ENCODE assay signal across 8 cellular contexts in genomic region chr12:56224102-56224701, GRCh38. TPM values are rescaled to one million over a fixed set of nuclear protein-coding genes. Genes with fewer than 3 reads are reported as not detected.
A peak's percentile ranks its signal among the peaks of the same experiment; 100 is the strongest.
DNase-seq lines count a peak whose midpoint lies in the region; ATAC-seq and TF ChIP-seq lines count a peak whose summit lies in the region.

Gene NABP2 (plus strand): TSS chr12:56224342. CDS start chr12:56224857, 515 bp downstream.

- ATAC-seq in HG03432 (IDR thresholded peaks at IDR 0.05; ENCODE audit: unreplicated experiment) = peak; percentile 80
- ATAC-seq in activated CD4-positive, alpha-beta T cell treated with anti-CD3 and anti-CD28 coated beads for 36 hours = peak; percentile 83

- H3K27me3 ChIP-seq in BE2C (no peaks in the 10 kb centered on the region), kidney epithelial cell (ENCODE audit: control insufficient read depth, insufficient read depth, low read length) (no peaks in the 10 kb centered on the region)

- peaks cover 37% of the 10 kb centered on the region for H3K4me1 Mint-ChIP-seq in activated CD4-positive, alpha-beta T cell treated with anti-CD3 and anti-CD28 coated beads for 36 hours

- no peaks in the 10 kb centered on the region for H3K4me1 ChIP-seq in BE2C

- no peaks in the 10 kb centered on the region for H3K9me3 Mint-ChIP-seq in activated CD4-positive, alpha-beta T cell treated with anti-CD3 and anti-CD28 coated beads for 36 hours (ENCODE audit: low read depth)

- POLR2A ChIA-PET in activated CD4-positive, alpha-beta T cell treated with anti-CD3 and anti-CD28 coated beads for 36 hours (lab: Charles Lee) = no interaction called here

- H3K4me3 ChIP-seq in BE2C (ENCODE audit: low read depth, low read length) (peak within 1 kb of the TSS; percentile 94), choroid plexus epithelial cell (ENCODE audit: low read depth, low read length) (peak within 1 kb of the TSS; percentile 80), kidney epithelial cell (ENCODE audit: low read depth, low read length) (peak within 1 kb of the TSS; percentile 65)

- no peaks in the 10 kb centered on the region for H3K9me3 ChIP-seq in BE2C

- DNase-seq in BE2C = peak; percentile 99
- peak; percentile 98 for DNase-seq in NCI-H460 (ENCODE audit: extremely low read depth, low read depth)
- DNase-seq in activated CD4-positive, alpha-beta T cell treated with anti-CD3 and anti-CD28 coated beads for 36 hours = peak; percentile 98
- DNase-seq in choroid plexus epithelial cell (ENCODE audit: low read depth) = peak; percentile 98
- peak; percentile 87 for DNase-seq in kidney epithelial cell (ENCODE audit: low read depth)
- DNase-seq in stimulated activated CD4-positive, alpha-beta T cell treated with anti-CD3 and anti-CD28 coated beads, Interleukin-15, amount 100 ng/mL, for 48 hours (ENCODE audit: low read depth in 2 of 2) = peak; percentile 92 to 94

- H3K4me3 Mint-ChIP-seq in activated CD4-positive, alpha-beta T cell treated with anti-CD3 and anti-CD28 coated beads for 36 hours = peak within 1 kb of the TSS; percentile 98

- TF ChIP-seq POLR2A in GM19099 (IDR thresholded peaks at IDR 0.05; ENCODE audit: extremely low read depth, insufficient read length, low read depth) = peak; percentile 75

- H3K27ac Mint-ChIP-seq in activated CD4-positive, alpha-beta T cell treated with anti-CD3 and anti-CD28 coated beads for 36 hours = peak within 1 kb of the TSS; percentile 88

- H3K27me3 Mint-ChIP-seq in activated CD4-positive, alpha-beta T cell treated with anti-CD3 and anti-CD28 coated beads for 36 hours = no peaks in the 10 kb centered on the region

- intact Hi-C loops in activated CD4-positive, alpha-beta T cell treated with anti-CD3 and anti-CD28 coated beads for 36 hours (cut with DNase I, micrococcal nuclease) = loop anchor here (1.0 to 5.0 kb wide), 19 partner anchors 31 to 485 kb away; partner anchors contain the start of genes ANKRD52 (in 2 of the 2), BAZ2A (in 1 of the 2), COQ10A (in 1 of the 2) and DNAJC14 (in 1 of the 2)

- peaks cover 8% of the 10 kb centered on the region for H3K36me3 Mint-ChIP-seq in activated CD4-positive, alpha-beta T cell treated with anti-CD3 and anti-CD28 coated beads for 36 hours (ENCODE audit: low read depth)

- peak; percentile 81 for TF ChIP-seq CTCF in BE2C (IDR thresholded peaks at IDR 0.05; ENCODE audit: low read depth, low read length)
- peak; percentile 70 for TF ChIP-seq CTCF in choroid plexus epithelial cell (conservative IDR thresholded peaks at IDR 0.05; ENCODE audit: low read depth, low read length)
- peak; percentile 78 for TF ChIP-seq CTCF in kidney epithelial cell (IDR thresholded peaks at IDR 0.05; ENCODE audit: insufficient read depth, low read length, poor library complexity, severe bottlenecking)

- CTCF ChIA-PET in activated CD4-positive, alpha-beta T cell treated with anti-CD3 and anti-CD28 coated beads for 36 hours (lab: Charles Lee) = interaction anchor here (0.6 to 2.1 kb wide), 3 partner anchors 54 to 225 kb away, joined by 3 to 10 read pairs (median 3); partner anchors contain the start of genes TIMELESS and ZC3H10

- H3K36me3 ChIP-seq in BE2C (no peaks in the 10 kb centered on the region), kidney epithelial cell (ENCODE audit: control insufficient read depth, insufficient read depth, low read length) (no peaks in the 10 kb centered on the region)

RNA-seq across cellular contexts. Expression of gene NABP2, which starts in this region (rescaled TPM):
- 147 TPM for polyA plus RNA-seq in BE2C (2012; ENCODE audit: insufficient read depth, insufficient read length, low read depth)
- 66.3 and 72.3 TPM in 2 replicates for total RNA-seq in NCI-H460 (2014; rRNA removed; shearing (Covaris generic))
- 57.3 and 62.8 TPM in 2 replicates for polyA plus RNA-seq in NCI-H460 (2014; cell fraction: nucleus; rRNA removed)
- 10 to 100 TPM; 69.1 to 76.0 TPM for total RNA-seq in activated CD4-positive, alpha-beta T cell treated with anti-CD3 and anti-CD28 coated beads for 36 hours
- total RNA-seq in kidney epithelial cell = 38.9 and 47.6 TPM in 2 replicates

Comparison
In these comparisons a context has a peak if more than half of its experiments do, and no peak if none do; other contexts are left out.
1. Peak in every context shown above with its lines: DNase-seq, ATAC-seq and H3K4me3 ChIP-seq.